ENCODE assay signal across 8 cellular contexts in genomic region chr4:72567821-72568620, GRCh38.
A peak's percentile ranks its signal among the peaks of the same experiment; 100 is the strongest.
DNase-seq lines count a peak whose midpoint lies in the region; ATAC-seq, FAIRE-seq and TF ChIP-seq lines count a peak whose summit lies in the region.

No MANE protein-coding gene starts in this region.

- no peaks in the 10 kb centered on the region for H3K9me3 ChIP-seq in RWPE2 (ENCODE audit: severe bottlenecking)

- H3K36me3 ChIP-seq in RWPE2 (ENCODE audit: low read depth): no peaks in the 10 kb centered on the region

- TF ChIP-seq CTCF in RWPE2 (IDR thresholded peaks at IDR 0.05; ENCODE audit: poor library complexity, severe bottlenecking): peak; percentile 44

- ATAC-seq in HG03135 (IDR thresholded peaks at IDR 0.05; ENCODE audit: unreplicated experiment): peak; percentile 59
- ATAC-seq in RWPE2 (ENCODE audit: low read depth): peak; percentile 77

- peaks cover 3% of the 10 kb centered on the region for H3K4me1 ChIP-seq in RWPE2 (ENCODE audit: insufficient read depth, poor library complexity, severe bottlenecking)

- H3K27ac ChIP-seq in RWPE2 (ENCODE audit: poor library complexity, severe bottlenecking): no peak overlapping the region

- DNase-seq in activated CD4-positive, alpha-beta T cell treated with anti-CD3 and anti-CD28 coated beads for 48 hours: peak; percentile 50
- DNase-seq in activated CD4-positive, alpha-beta T cell treated with anti-CD3 and anti-CD28 coated beads, Interleukin-2, amount 50 U/mL, for 4 hours: no peak
- DNase-seq in RWPE2 (ENCODE audit: low spot score) (peak; percentile 68), cortex of kidney (lab: John Stamatoyannopoulos, UW) (peak; percentile 6), kidney glomerular epithelial cell (lab: John Stamatoyannopoulos, UW) (peak; percentile 96), GM19239 (ENCODE audit: insufficient read length, low spot score) (no peak)
- DNase-seq in stimulated activated CD4-positive, alpha-beta T cell treated with anti-CD3 and anti-CD28 coated beads, Interleukin-4, amount 100 ng/mL, for 24 hours: peak; percentile 6

- peak overlapping the region; percentile 26 for H3K4me3 ChIP-seq in RWPE2 (ENCODE audit: severe bottlenecking)

- no peak for FAIRE-seq in GM19239 (lab: Jason Lieb, UNC)

- H3K27me3 ChIP-seq in RWPE2 (ENCODE audit: insufficient read depth, poor library complexity, severe bottlenecking): no peaks in the 10 kb centered on the region

Comparison
In these comparisons a context has a peak if more than half of its experiments do, and no peak if none do; other contexts are left out.
1. DNase-seq: peak in activated CD4-positive, alpha-beta T cell treated with anti-CD3 and anti-CD28 coated beads for 48 hours (single experiment), RWPE2 (single experiment), cortex of kidney (single experiment), kidney glomerular epithelial cell (single experiment) and stimulated activated CD4-positive, alpha-beta T cell treated with anti-CD3 and anti-CD28 coated beads, Interleukin-4, amount 100 ng/mL, for 24 hours (single experiment); none in activated CD4-positive, alpha-beta T cell treated with anti-CD3 and anti-CD28 coated beads, Interleukin-2, amount 50 U/mL, for 4 hours (0 of 2) and GM19239 (single experiment).